8 cellular contexts compared by ENCODE assay signal in the genomic region with DNA sequence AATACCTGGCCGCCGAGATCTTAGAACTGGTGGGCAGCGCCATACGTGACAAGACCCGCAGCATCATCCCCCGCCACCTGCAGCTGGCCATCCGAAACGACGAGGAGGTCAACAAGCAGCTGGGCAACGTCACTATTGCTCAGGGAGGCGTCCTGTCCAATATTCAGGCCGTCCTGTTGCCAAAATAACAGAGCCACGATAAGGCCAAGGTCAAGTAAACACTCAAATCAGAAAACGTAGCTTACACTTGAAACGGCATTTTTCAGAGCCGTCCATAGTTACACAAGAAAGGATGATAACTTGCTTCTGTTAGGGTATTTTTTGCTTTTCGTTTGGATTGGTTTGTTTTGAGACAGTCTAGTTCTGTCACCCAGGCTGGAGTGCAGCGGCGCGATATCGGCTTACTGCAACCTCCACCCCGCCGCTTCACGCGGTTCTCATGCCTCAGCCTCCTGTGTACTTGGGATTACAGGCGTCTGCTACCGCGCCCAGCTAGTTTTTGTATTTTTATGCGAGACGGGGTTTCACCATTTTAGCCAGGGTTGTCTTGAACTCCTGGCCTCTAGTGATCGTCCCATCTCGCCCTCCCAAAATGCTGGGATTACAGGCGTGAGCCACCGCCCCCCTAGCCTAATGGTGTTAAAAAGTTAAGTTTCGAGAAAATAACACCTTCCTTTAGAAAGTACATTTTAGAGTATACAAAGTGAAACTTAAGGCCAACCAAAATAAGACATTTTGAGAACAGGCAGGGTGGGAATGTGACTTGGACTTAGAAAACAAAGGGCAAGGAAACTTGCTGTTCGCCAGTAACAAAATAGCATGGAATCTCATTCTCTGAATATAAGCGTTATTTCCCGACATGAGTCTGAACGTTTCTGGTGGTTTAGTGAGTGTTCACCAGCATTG. TPM values are rescaled to one million over a fixed set of nuclear protein-coding genes. Genes with fewer than 3 reads are reported as not detected.
DNase-seq lines count a peak whose midpoint lies in the region; ATAC-seq and TF ChIP-seq lines count a peak whose summit lies in the region.

No MANE protein-coding gene starts in this region.

- H3K27me3 ChIP-seq in HL-60 (ENCODE audit: insufficient read depth, poor library complexity, severe bottlenecking) = no peaks in the 10 kb centered on the region

- H3K4me1 Mint-ChIP-seq in activated T-helper 1 cell treated with anti-CD3 and anti-CD28 coated beads, Interleukin-12 subunit alpha, Interleukin-12 subunit beta, Interleukin-2, Interleukin-4 antibody, amounts not matched to agents 30 ng/mL and 10 ng/mL and 1 ng/mL, durations not matched to agents 14 hours and 24 hours and 36 hours (ENCODE audit: low read depth) = peaks cover 49% of the 10 kb centered on the region

- intact Hi-C loops in activated T-helper 1 cell treated with anti-CD3 and anti-CD28 coated beads, Interleukin-12 subunit alpha, Interleukin-12 subunit beta, Interleukin-2, Interleukin-4 antibody, amounts not matched to agents 30 ng/mL and 10 ng/mL and 1 ng/mL, durations not matched to agents 14 hours and 24 hours and 36 hours (cut with micrococcal nuclease) = loop anchor here (1.0 to 5.0 kb wide), 4 partner anchors 11 to 1103 kb away; a partner anchor contains a TSS

- H3K36me3 Mint-ChIP-seq in activated T-helper 1 cell treated with anti-CD3 and anti-CD28 coated beads, Interleukin-12 subunit alpha, Interleukin-12 subunit beta, Interleukin-2, Interleukin-4 antibody, amounts not matched to agents 30 ng/mL and 10 ng/mL and 1 ng/mL, durations not matched to agents 14 hours and 24 hours and 36 hours (ENCODE audit: low read depth) = no peaks in the 10 kb centered on the region

- no peaks in the 10 kb centered on the region for H3K27me3 Mint-ChIP-seq in activated T-helper 1 cell treated with anti-CD3 and anti-CD28 coated beads, Interleukin-12 subunit alpha, Interleukin-12 subunit beta, Interleukin-2, Interleukin-4 antibody, amounts not matched to agents 30 ng/mL and 10 ng/mL and 1 ng/mL, durations not matched to agents 14 hours and 24 hours and 36 hours (ENCODE audit: insufficient read depth)

- no peaks in the 10 kb centered on the region for H3K9me3 Mint-ChIP-seq in activated T-helper 1 cell treated with anti-CD3 and anti-CD28 coated beads, Interleukin-12 subunit alpha, Interleukin-12 subunit beta, Interleukin-2, Interleukin-4 antibody, amounts not matched to agents 30 ng/mL and 10 ng/mL and 1 ng/mL, durations not matched to agents 14 hours and 24 hours and 36 hours

- peak overlapping the region; percentile 98 for H3K27ac Mint-ChIP-seq in activated T-helper 1 cell treated with anti-CD3 and anti-CD28 coated beads, Interleukin-12 subunit alpha, Interleukin-12 subunit beta, Interleukin-2, Interleukin-4 antibody, amounts not matched to agents 30 ng/mL and 10 ng/mL and 1 ng/mL, durations not matched to agents 14 hours and 24 hours and 36 hours

- peak; percentile 11 for DNase-seq in AG20443 (ENCODE audit: low spot score)
- peak in 1 of 2 experiments; percentile 29 for DNase-seq in HL-60 (ENCODE audit: low read depth in 1 of 2, low spot score in 1 of 2)
- no peak for DNase-seq in activated T-helper 1 cell treated with anti-CD3 and anti-CD28 coated beads, Interleukin-12 subunit alpha, Interleukin-12 subunit beta, Interleukin-2, Interleukin-4 antibody, amounts not matched to agents 30 ng/mL and 10 ng/mL and 1 ng/mL, durations not matched to agents 14 hours and 24 hours and 36 hours (ENCODE audit: low spot score)
- DNase-seq in foreskin fibroblast = peak in 1 of 2 donors; percentile 57
- no peak for DNase-seq in retinal pigment epithelial cell (ENCODE audit: low read depth)
- no peak for DNase-seq in NCI-H524 (lab: John Stamatoyannopoulos, UW)
- DNase-seq in NCI-H69 (lab: John Stamatoyannopoulos, UW) = no peak

- peak overlapping the region; percentile 86 for H3K4me3 Mint-ChIP-seq in activated T-helper 1 cell treated with anti-CD3 and anti-CD28 coated beads, Interleukin-12 subunit alpha, Interleukin-12 subunit beta, Interleukin-2, Interleukin-4 antibody, amounts not matched to agents 30 ng/mL and 10 ng/mL and 1 ng/mL, durations not matched to agents 14 hours and 24 hours and 36 hours

- TF ChIP-seq CTCF in HL-60 (IDR thresholded peaks at IDR 0.05; ENCODE audit: insufficient read depth, low read length) = no peak
- no peak for TF ChIP-seq CTCF in foreskin fibroblast (IDR thresholded peaks at IDR 0.05; ENCODE audit: low read depth, low read length)
- TF ChIP-seq CTCF in retinal pigment epithelial cell (conservative IDR thresholded peaks at IDR 0.05; ENCODE audit: low read depth, low read length) = no peak

- H3K4me3 ChIP-seq in HL-60 (replicated peaks; ENCODE audit: insufficient read depth, low read length) (no peak overlapping the region), foreskin fibroblast (ENCODE audit: low read depth in 1 of 2, low read length in 2 of 2) (peak overlapping the region; percentile 49 to 62), retinal pigment epithelial cell (ENCODE audit: low read length) (peak overlapping the region; percentile 61)

- peak overlapping the region; percentile 83 for H3K27ac ChIP-seq in HL-60 (replicated peaks)

- peak; percentile 19 for ATAC-seq in GM19452 (IDR thresholded peaks at IDR 0.05; ENCODE audit: unreplicated experiment)

RNA-seq across cellular contexts. Expression of a gene that starts 42.8 kb away (rescaled TPM):
- total RNA-seq in activated T-helper 1 cell treated with anti-CD3 and anti-CD28 coated beads, Interleukin-12 subunit alpha, Interleukin-12 subunit beta, Interleukin-2, Interleukin-4 antibody, amounts not matched to agents 30 ng/mL and 10 ng/mL and 1 ng/mL, durations not matched to agents 14 hours and 24 hours and 36 hours = 0.13 and 0.37 TPM in 2 replicates
